Comparison of ENCODE assay signal across 12 cellular contexts in the genomic region with DNA sequence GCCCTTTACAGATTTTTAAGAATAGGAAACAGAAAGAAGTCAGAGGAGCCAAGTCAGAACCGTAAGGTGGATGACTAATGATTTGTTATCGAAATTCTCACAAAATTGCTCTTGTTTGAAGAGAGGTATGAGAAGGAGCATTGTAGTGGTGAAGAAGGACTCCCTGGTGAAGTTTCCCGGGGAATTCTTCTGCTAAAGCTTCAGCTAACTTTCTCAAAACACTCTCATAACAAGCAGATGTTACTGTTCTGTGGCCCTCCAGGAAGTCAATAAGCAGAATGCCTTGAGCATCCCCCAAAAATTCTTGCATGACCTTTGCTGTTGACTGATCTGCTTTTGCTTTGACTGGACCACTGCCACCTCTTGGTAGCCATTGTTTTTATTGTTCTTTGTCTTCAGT.
DNase-seq lines count a peak whose midpoint lies in the region; ATAC-seq and TF ChIP-seq lines count a peak whose summit lies in the region.
"Had no signal": no experiment of that assay in that cellular context is flagged by ENCODE, and none has a peak within 500 bp of the region (broad histone marks: within the 10 kb centered on the region; RNA-seq: fewer than 3 reads in every experiment).

No MANE protein-coding gene starts in this region.

- DNase-seq in AG10803 (ENCODE audit: low read depth) (peak; percentile 63), H9 (no peak), RKO (ENCODE audit: low spot score) (peak; percentile 91), foreskin keratinocyte (peak; percentile 40 to 60), NCI-H1694 treated with DMSO at 0.1 percent for 48 hours (lab: John Stamatoyannopoulos, UW) (no peak), COR-L47 (lab: John Stamatoyannopoulos, UW) (no peak), NCI-H2171 treated with DMSO at 0.1 percent for 48 hours (lab: John Stamatoyannopoulos, UW) (no peak)
- DNase-seq: activated T-cell treated with anti-CD3 and anti-CD28 coated beads, Interleukin-2, amount 50 U/mL, for 24 hours; NCI-H1105; NCI-H526 treated with DMSO at 0.1 percent for 48 hours had no signal

- no peak overlapping the region for H4K91ac ChIP-seq in H9 (ENCODE audit: insufficient read length, low read depth, low read length)

- no peak overlapping the region for H2BK5ac ChIP-seq in H9 (ENCODE audit: insufficient read length, low read length)

- H3K27ac ChIP-seq in H9 (ENCODE audit: insufficient read length, low read depth, low read length) (no peak overlapping the region), foreskin keratinocyte (peak overlapping the region; percentile 79)

- H3K4me1 ChIP-seq in H9 (ENCODE audit: insufficient read depth, low read length): no peaks in the 10 kb centered on the region; the same call in 1 of the 2 replicates
- peaks cover 25% of the 10 kb centered on the region for H3K4me1 ChIP-seq in foreskin keratinocyte

- no peak overlapping the region for H2BK15ac ChIP-seq in H9 (ENCODE audit: low read depth, low read length)

- ATAC-seq in foreskin keratinocyte (peak; percentile 85), GM21367 (IDR thresholded peaks at IDR 0.05; ENCODE audit: unreplicated experiment) (no peak)

- H3K27me3 ChIP-seq in H9 (ENCODE audit: insufficient read depth, low read length) (no peaks in the 10 kb centered on the region), foreskin keratinocyte (no peaks in the 10 kb centered on the region)

- TF ChIP-seq CTCF in AG10803 (conservative IDR thresholded peaks at IDR 0.05; ENCODE audit: low read length) (no peak), H9 (conservative IDR thresholded peaks at IDR 0.05) (no peak), foreskin keratinocyte (conservative IDR thresholded peaks at IDR 0.05) (no peak)

- no peaks in the 10 kb centered on the region for H3K27me3 Mint-ChIP-seq in H9 (ENCODE audit: low read depth)
- H3K27me3 Mint-ChIP-seq: activated T-cell treated with anti-CD3 and anti-CD28 coated beads, Interleukin-2, amount 50 U/mL, for 24 hours; brain had no signal

- no peak overlapping the region for H3K4ac ChIP-seq in H9 (ENCODE audit: low read depth, low read length)

- H4K20me1 ChIP-seq in H9 (ENCODE audit: control insufficient read depth, insufficient read depth, insufficient read length): no peaks in the 10 kb centered on the region

- H4K8ac ChIP-seq in H9 (replicated peaks; ENCODE audit: insufficient read length, low read depth, low read length): no peak overlapping the region

- H3T11ph ChIP-seq in H9 (ENCODE audit: low read length): no peak overlapping the region

- no CpG with 5 or more reads among the region's 3 CpGs for WGBS in H9 (ENCODE audit: extremely low coverage, insufficient read length, low lambda C conversion rate)

- no peaks in the 10 kb centered on the region for H3K36me3 Mint-ChIP-seq in H9 (ENCODE audit: insufficient read depth in 1 of 3, low read depth in 3 of 3)
- H3K36me3 Mint-ChIP-seq: brain had no signal

- H3K4me1 Mint-ChIP-seq in H9: peaks cover 0 to 4% of the 10 kb centered on the region in 2 experiments; a peak in 1 of 4 replicates

- H4K5ac ChIP-seq in H9 (ENCODE audit: insufficient read length, low read depth, low read length): no peak overlapping the region

- no peak overlapping the region for H2BK120ac ChIP-seq in H9 (ENCODE audit: low read depth, low read length, poor library complexity, severe bottlenecking)

- no peaks in the 10 kb centered on the region for H3K79me1 ChIP-seq in H9 (ENCODE audit: insufficient read depth, low read depth, low read length, poor library complexity, severe bottlenecking)

- H2AK5ac ChIP-seq in H9 (ENCODE audit: insufficient read length, low read length): no peak overlapping the region

- H3K9me3 Mint-ChIP-seq in H9: no peaks in the 10 kb centered on the region
- H3K9me3 Mint-ChIP-seq: brain had no signal

- no peak overlapping the region for H3K4me3 Mint-ChIP-seq in H9
- H3K4me3 Mint-ChIP-seq: activated T-cell treated with anti-CD3 and anti-CD28 coated beads, Interleukin-2, amount 50 U/mL, for 24 hours; brain had no signal

- no peak overlapping the region for H3K4me2 ChIP-seq in H9 (ENCODE audit: insufficient read depth, insufficient read length, low read length)

- H3K9ac ChIP-seq in H9 (ENCODE audit: extremely low read depth, insufficient read length, low read length): no peak overlapping the region

- no peak overlapping the region for H3K56ac ChIP-seq in H9 (ENCODE audit: insufficient read length, low read depth, low read length)

- H3K4me3 ChIP-seq in AG10803 (ENCODE audit: low read length): no peak overlapping the region

- H3K18ac ChIP-seq in H9 (ENCODE audit: insufficient read length, low read depth, low read length): no peak overlapping the region

- H3K79me2 ChIP-seq in H9 (ENCODE audit: insufficient read depth, low read length): no peaks in the 10 kb centered on the region

- H3K27ac Mint-ChIP-seq in H9: no peak overlapping the region; a peak in 1 of 7 replicates
- H3K27ac Mint-ChIP-seq: activated T-cell treated with anti-CD3 and anti-CD28 coated beads, Interleukin-2, amount 50 U/mL, for 24 hours; brain had no signal

- H2BK20ac ChIP-seq in H9 (ENCODE audit: low read depth, low read length, poor library complexity, severe bottlenecking): no peak overlapping the region

- no peaks in the 10 kb centered on the region for H3K9me3 ChIP-seq in H9 (ENCODE audit: control insufficient read depth, low read depth, low read length)

- no peaks in the 10 kb centered on the region for H3K23me2 ChIP-seq in H9 (ENCODE audit: insufficient read length, low read depth, low read length, poor library complexity, severe bottlenecking)

- H2BK12ac ChIP-seq in H9 (ENCODE audit: insufficient read length, low read depth, low read length): no peak overlapping the region

- H2AFZ ChIP-seq in H9 (ENCODE audit: low read length): peak overlapping the region; percentile 48

- H3K14ac ChIP-seq in H9 (ENCODE audit: insufficient read depth, low read length): no peak overlapping the region

- H3K23ac ChIP-seq in H9 (ENCODE audit: insufficient read length, low read depth, low read length): no peak overlapping the region

Comparison
In these comparisons a context has a peak if more than half of its experiments do, and no peak if none do; other contexts are left out.
1. DNase-seq: peak in AG10803 (single experiment), RKO (single experiment) and foreskin keratinocyte (2 of 2); none in H9 (single experiment), NCI-H1694 treated with DMSO at 0.1 percent for 48 hours (single experiment), COR-L47 (single experiment) and NCI-H2171 treated with DMSO at 0.1 percent for 48 hours (single experiment).